Comparison of ENCODE assay signal across 2 cellular contexts in genomic region chrX:150982235-150982785, GRCh38.
TF ChIP-seq lines count a peak whose summit lies in the region.

No MANE protein-coding gene starts in this region.

TF ChIP-seq in SK-N-SH, 30 proteins besides CTCF, POLR2A, EP300 and RAD21 (continued from another document):
- TF ChIP-seq MAX (IDR thresholded peaks at IDR 0.05; ENCODE audit: low read depth) (no peak), USF2 (IDR thresholded peaks at IDR 0.05; ENCODE audit: borderline replicate concordance, low read depth, low read length) (no peak), MXI1 (IDR thresholded peaks at IDR 0.05; ENCODE audit: low read depth, low read length) (no peak), RXRA (IDR thresholded peaks at IDR 0.05; ENCODE audit: borderline replicate concordance, low read depth) (no peak), RFX5 (IDR thresholded peaks at IDR 0.05; ENCODE audit: low read length) (no peak), MEF2A (IDR thresholded peaks at IDR 0.05; ENCODE audit: borderline replicate concordance, low read depth) (no peak), USF1 (IDR thresholded peaks at IDR 0.05; ENCODE audit: borderline replicate concordance, low read depth) (no peak), SMC3 (IDR thresholded peaks at IDR 0.05; ENCODE audit: low read depth, low read length) (no peak), YY1 (IDR thresholded peaks at IDR 0.05; ENCODE audit: low read depth) (no peak), JUND (IDR thresholded peaks at IDR 0.05) (no peak), ZBTB33 (IDR thresholded peaks at IDR 0.05; ENCODE audit: borderline replicate concordance, low read depth) (no peak), IRF3 (IDR thresholded peaks at IDR 0.05; ENCODE audit: low read depth, low read length) (no peak), FOSL2 (IDR thresholded peaks at IDR 0.05; ENCODE audit: borderline replicate concordance, low read depth) (no peak)

TF ChIP-seq in SK-N-SH treated with all-trans-retinoic acid at 6 μM for 48 hours, 23 proteins besides CTCF, POLR2A, EP300 and RAD21 (continued from another document):
- TF ChIP-seq PATZ1 (CRISPR knock-in tag; IDR thresholded peaks at IDR 0.05; ENCODE audit: borderline replicate concordance), result no peak
